Comparison of ENCODE assay signal across 8 cellular contexts in the genomic region with DNA sequence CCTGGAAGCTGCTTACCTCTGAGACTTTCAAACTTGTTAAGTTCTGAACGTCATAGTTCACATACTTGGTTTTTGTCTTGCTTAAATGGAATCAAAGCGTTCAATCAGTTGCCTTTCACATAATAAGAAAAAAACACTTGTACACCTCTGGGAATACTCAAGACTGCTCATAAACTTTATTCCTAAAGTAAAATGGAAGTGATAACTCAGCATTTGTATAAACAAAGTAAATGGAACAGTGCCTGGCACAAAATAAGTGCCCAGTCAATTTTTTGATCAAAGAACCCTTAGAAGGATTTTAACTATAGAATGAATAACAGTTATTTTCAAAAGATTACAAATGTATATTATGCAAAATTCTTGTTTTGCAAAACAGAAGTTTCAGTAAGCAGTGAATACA. TPM values are rescaled to one million over a fixed set of nuclear protein-coding genes. Genes with fewer than 3 reads are reported as not detected.
DNase-seq lines count a peak whose midpoint lies in the region; ATAC-seq, FAIRE-seq and TF ChIP-seq lines count a peak whose summit lies in the region.

No MANE protein-coding gene starts in this region.

- H3K36me3 Mint-ChIP-seq in activated CD8-positive, alpha-beta T cell treated with anti-CD3 and anti-CD28 coated beads for 36 hours (ENCODE audit: low read depth), result peaks cover 20% of the 10 kb centered on the region

- H3K9me3 ChIP-seq in HCT116 (ENCODE audit: control insufficient read depth in 1 of 2, insufficient read depth in 1 of 2, low read depth in 1 of 2, low read length in 2 of 2) (no peaks in the 10 kb centered on the region), hepatocyte (ENCODE audit: low read depth) (no peaks in the 10 kb centered on the region), small intestine (ENCODE audit: control insufficient read depth, low read depth) (no peaks in the 10 kb centered on the region)

- FAIRE-seq in small intestine (lab: Jason Lieb, UNC), result no peak

- no peak for TF ChIP-seq CTCF in HCT116 (IDR thresholded peaks at IDR 0.05 in 2 of 3, conservative IDR thresholded peaks at IDR 0.05 in 1 of 3; ENCODE audit: borderline replicate concordance in 1 of 3, insufficient read depth in 1 of 3, low read depth in 2 of 3, low read length in 2 of 3)
- TF ChIP-seq CTCF in activated CD8-positive, alpha-beta T cell treated with anti-CD3 and anti-CD28 coated beads for 36 hours (IDR thresholded peaks at IDR 0.05), result no peak
- no peak for TF ChIP-seq CTCF in hepatocyte (IDR thresholded peaks at IDR 0.05; ENCODE audit: poor library complexity)

- CTCF ChIA-PET in HCT116 (lab: Charles Lee), result no interaction called here
- CTCF ChIA-PET in activated CD8-positive, alpha-beta T cell treated with anti-CD3 and anti-CD28 coated beads for 36 hours (lab: Charles Lee), result interaction anchor here (1.0 to 1.3 kb wide), 2 partner anchors 91 to 92 kb away, joined by 3 read pairs; a partner anchor contains a TSS

- 4% methylated on average over 2 of the region's 2 CpGs for WGBS in hepatocyte (ENCODE audit: low lambda C conversion rate, missing lambda C conversion rate)
- WGBS in small intestine, 3 donors, result 0 to 4% (median 2%) methylated on average over 2 of the region's 2 CpGs

- TF ChIP-seq POLR2A in HCT116 (IDR thresholded peaks at IDR 0.05; ENCODE audit: borderline replicate concordance, extremely low read depth, insufficient read depth, insufficient read length), result no peak

- H3K9me3 Mint-ChIP-seq in activated CD8-positive, alpha-beta T cell treated with anti-CD3 and anti-CD28 coated beads for 36 hours, result no peaks in the 10 kb centered on the region

- no peaks in the 10 kb centered on the region for H3K9me2 ChIP-seq in HCT116 (ENCODE audit: insufficient read depth)
- H3K9me2 ChIP-seq in hepatocyte (replicated peaks; ENCODE audit: insufficient read depth), result no peaks in the 10 kb centered on the region

- intact Hi-C loops in HCT116 (cut with micrococcal nuclease) (loop anchor here (5.0 kb wide), 1 partner anchor 239 kb away; a partner anchor contains a TSS), head of caudate nucleus (cut with DNase I) (loop anchor here (5.0 kb wide), 1 partner anchor 94 kb away; a partner anchor contains a TSS)
- intact Hi-C loops in activated CD8-positive, alpha-beta T cell treated with anti-CD3 and anti-CD28 coated beads for 36 hours (cut with micrococcal nuclease), result loop anchor here (5.0 kb wide), 2 partner anchors 109 to 239 kb away; a partner anchor contains a TSS

- H3K4me3 Mint-ChIP-seq in activated CD8-positive, alpha-beta T cell treated with anti-CD3 and anti-CD28 coated beads for 36 hours, result peak overlapping the region; percentile 89

- H3K27ac Mint-ChIP-seq in activated CD8-positive, alpha-beta T cell treated with anti-CD3 and anti-CD28 coated beads for 36 hours, result peak overlapping the region; percentile 99

- H4K20me1 ChIP-seq in HCT116 (ENCODE audit: insufficient read depth), result peaks cover 4% of the 10 kb centered on the region; the same call in 1 of the 2 replicates
- peaks cover 50% of the 10 kb centered on the region for H4K20me1 ChIP-seq in hepatocyte (ENCODE audit: insufficient read depth, poor library complexity, severe bottlenecking)

- no peak for TF ChIP-seq RAD21 in HCT116 (IDR thresholded peaks at IDR 0.05; ENCODE audit: low read depth)

- ATAC-seq in HCT116 (no peak), HG03045 (IDR thresholded peaks at IDR 0.05; ENCODE audit: unreplicated experiment) (no peak)
- ATAC-seq in activated CD8-positive, alpha-beta T cell treated with anti-CD3 and anti-CD28 coated beads for 36 hours, result no peak

- H3K4me3 ChIP-seq in HCT116 (replicated peaks in 1 of 2; ENCODE audit: low read depth in 1 of 2, low read length in 2 of 2), result peak overlapping the region; percentile 89 to 93
- H3K4me3 ChIP-seq in hepatocyte, result peak overlapping the region; percentile 73
- H3K4me3 ChIP-seq in small intestine (ENCODE audit: low read depth in 1 of 2, low read length in 2 of 2), result peak overlapping the region; percentile 77 to 94

- H3K4me1 Mint-ChIP-seq in activated CD8-positive, alpha-beta T cell treated with anti-CD3 and anti-CD28 coated beads for 36 hours (ENCODE audit: low read depth), result peaks cover 43% of the 10 kb centered on the region

- H3K27ac ChIP-seq in HCT116 (ENCODE audit: low read depth, low read length), result peak overlapping the region; percentile 96; the same call in 1 of the 2 replicates
- H3K27ac ChIP-seq in hepatocyte, result peak overlapping the region; percentile 99
- H3K27ac ChIP-seq in small intestine (ENCODE audit: low read depth in 1 of 2, low read length in 1 of 2), result peak overlapping the region; percentile 98 to 99

- H3K36me3 ChIP-seq in HCT116 (ENCODE audit: control insufficient read depth in 1 of 2, insufficient read depth in 2 of 2, low read length in 2 of 2), result peaks cover 10% of the 10 kb centered on the region in 2 experiments; a peak in 3 of 4 replicates
- H3K36me3 ChIP-seq in hepatocyte (replicated peaks; ENCODE audit: insufficient read depth, low read depth), result no peaks in the 10 kb centered on the region
- peaks cover 0 to 5% of the 10 kb centered on the region in 2 donors for H3K36me3 ChIP-seq in small intestine (ENCODE audit: control insufficient read depth in 2 of 2, insufficient read depth in 2 of 2, low read length in 2 of 2)

- peak overlapping the region; percentile 85 for H3K4me2 ChIP-seq in HCT116 (ENCODE audit: low read length)
- H3K4me2 ChIP-seq in hepatocyte, result peak overlapping the region; percentile 83

- POLR2A ChIA-PET in HCT116 (lab: Charles Lee), result interaction anchor here (0.9 kb wide), 1 partner anchor 13 kb away, joined by 3 read pairs; no protein-coding TSS in a partner anchor
- POLR2A ChIA-PET in activated CD8-positive, alpha-beta T cell treated with anti-CD3 and anti-CD28 coated beads for 36 hours (lab: Charles Lee), result interaction anchor here (1.0 to 1.5 kb wide), 3 partner anchors 10 to 237 kb away, joined by 3 to 8 read pairs (median 5); no protein-coding TSS in a partner anchor

- H2AFZ ChIP-seq in HCT116 (ENCODE audit: low read depth, low read length, poor library complexity, severe bottlenecking), result no peak overlapping the region
- no peak overlapping the region for H2AFZ ChIP-seq in hepatocyte

- H3K4me1 ChIP-seq in HCT116 (ENCODE audit: control insufficient read depth in 1 of 2, insufficient read depth in 2 of 2, low read length in 2 of 2) (peaks cover 7 to 14% of the 10 kb centered on the region in 2 experiments; a peak in 3 of 4 replicates), hepatocyte (ENCODE audit: insufficient read depth) (peaks cover 11% of the 10 kb centered on the region), small intestine (ENCODE audit: control insufficient read depth in 2 of 2, insufficient read depth in 1 of 2, low read depth in 1 of 2, low read length in 1 of 2) (peaks cover 0 to 3% of the 10 kb centered on the region in 2 donors)

- DNase-seq in HCT116 (ENCODE audit: low read depth, low spot score) (no peak), hepatocyte (ENCODE audit: low spot score) (no peak), small intestine (no peak), islet precursor cell (no peak), LoVo (ENCODE audit: low spot score) (no peak), head of caudate nucleus (no peak)
- no peak for DNase-seq in activated CD8-positive, alpha-beta T cell treated with anti-CD3 and anti-CD28 coated beads for 36 hours

- BruUV-seq in HCT116 (replicated peaks; lab: Mats Ljungman, UMichigan), result TSS peak; percentile 51

- H3K79me2 ChIP-seq in HCT116 (ENCODE audit: insufficient read depth, low read length), result peaks cover 60% of the 10 kb centered on the region
- H3K79me2 ChIP-seq in hepatocyte, result peaks cover 58% of the 10 kb centered on the region

- no peaks in the 10 kb centered on the region for H3K27me3 ChIP-seq in HCT116 (ENCODE audit: insufficient read depth, low read length)
- H3K27me3 ChIP-seq in hepatocyte, result no peaks in the 10 kb centered on the region
- no peaks in the 10 kb centered on the region for H3K27me3 ChIP-seq in small intestine (ENCODE audit: control insufficient read depth in 2 of 2, insufficient read depth in 2 of 2, low read length in 2 of 2)

- RAD21 ChIA-PET in HCT116 (lab: Charles Lee; ENCODE audit: low non-redundant PET in 1 of 2, low total read pairs in 2 of 2, uncharacterized antibody in 2 of 2, unreplicated experiment in 2 of 2), result no interaction called here

- peak overlapping the region; percentile 84 for H3K9ac ChIP-seq in HCT116 (ENCODE audit: low read length)

- no peaks in the 10 kb centered on the region for H3K27me3 Mint-ChIP-seq in activated CD8-positive, alpha-beta T cell treated with anti-CD3 and anti-CD28 coated beads for 36 hours

TF ChIP-seq in HCT116, 20 proteins besides CTCF, POLR2A, EP300 and RAD21 (continues in another document):
- TF ChIP-seq EGR1 (IDR thresholded peaks at IDR 0.05; ENCODE audit: low read depth), result no peak
- TF ChIP-seq, protein P1, sequence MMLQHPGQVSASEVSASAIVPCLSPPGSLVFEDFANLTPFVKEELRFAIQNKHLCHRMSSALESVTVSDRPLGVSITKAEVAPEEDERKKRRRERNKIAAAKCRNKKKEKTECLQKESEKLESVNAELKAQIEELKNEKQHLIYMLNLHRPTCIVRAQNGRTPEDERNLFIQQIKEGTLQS (IDR thresholded peaks at IDR 0.05), result no peak
- no peak for TF ChIP-seq POLR2AphosphoS5 (IDR thresholded peaks at IDR 0.05; ENCODE audit: low read depth, low read length)
- TF ChIP-seq, protein P2, sequence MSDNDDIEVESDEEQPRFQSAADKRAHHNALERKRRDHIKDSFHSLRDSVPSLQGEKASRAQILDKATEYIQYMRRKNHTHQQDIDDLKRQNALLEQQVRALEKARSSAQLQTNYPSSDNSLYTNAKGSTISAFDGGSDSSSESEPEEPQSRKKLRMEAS (IDR thresholded peaks at IDR 0.05), result no peak
- no peak for TF ChIP-seq ELF1 (IDR thresholded peaks at IDR 0.05; ENCODE audit: borderline replicate concordance, low read depth)
- TF ChIP-seq SRF (IDR thresholded peaks at IDR 0.05; ENCODE audit: low read depth), result no peak
- no peak for TF ChIP-seq FOSL1 (IDR thresholded peaks at IDR 0.05; ENCODE audit: low read depth)
- no peak for TF ChIP-seq ZNF274 (IDR thresholded peaks at IDR 0.05; ENCODE audit: low read depth, low read length)
- no peak for TF ChIP-seq YY1 (IDR thresholded peaks at IDR 0.05; ENCODE audit: extremely low read depth, insufficient replicate concordance, low read depth, low read length)
- no peak for TF ChIP-seq CBX3 (IDR thresholded peaks at IDR 0.05; ENCODE audit: low read depth)
- TF ChIP-seq CEBPB (IDR thresholded peaks at IDR 0.05; ENCODE audit: low read depth), result no peak
- no peak for TF ChIP-seq ZFX (IDR thresholded peaks at IDR 0.05)

RNA-seq across cellular contexts. Expression of a gene that starts 1.3 kb away (rescaled TPM):
- 45.0 TPM for total RNA-seq in HCT116 (2021; ENCODE audit: unreplicated experiment)
- 15.3 and 20.3 TPM in 2 replicates for polyA plus RNA-seq in HCT116 (2012)
- 10 to 100 TPM; 54.3 to 55.8 TPM for total RNA-seq in activated CD8-positive, alpha-beta T cell treated with anti-CD3 and anti-CD28 coated beads for 36 hours
- total RNA-seq in hepatocyte, result 72.2 and 87.2 TPM in 2 replicates
- polyA plus RNA-seq in hepatocyte, result 76.1 and 78.3 TPM in 2 replicates
- polyA plus RNA-seq in small intestine, result 10 to 100 TPM; 27.6 to 41.6 (median 41.2) TPM

RNA-seq across cellular contexts. Expression of a gene that starts 14.2 kb away (rescaled TPM):
- 0.30 TPM for total RNA-seq in HCT116 (2021; ENCODE audit: unreplicated experiment)
- polyA plus RNA-seq in HCT116 (2012), result 0.80 and 0.90 TPM in 2 replicates
- under 1 TPM; 0.69 to 0.77 TPM for total RNA-seq in activated CD8-positive, alpha-beta T cell treated with anti-CD3 and anti-CD28 coated beads for 36 hours
- 0.64 and 0.70 TPM in 2 replicates for total RNA-seq in hepatocyte
- polyA plus RNA-seq in hepatocyte, result not detected in 2 replicates
- under 1 TPM in 1 of 3 donors, not detected in 2; 0.45 TPM for polyA plus RNA-seq in small intestine
